Comparison of ENCODE assay signal across 18 cellular contexts in the genomic region with DNA sequence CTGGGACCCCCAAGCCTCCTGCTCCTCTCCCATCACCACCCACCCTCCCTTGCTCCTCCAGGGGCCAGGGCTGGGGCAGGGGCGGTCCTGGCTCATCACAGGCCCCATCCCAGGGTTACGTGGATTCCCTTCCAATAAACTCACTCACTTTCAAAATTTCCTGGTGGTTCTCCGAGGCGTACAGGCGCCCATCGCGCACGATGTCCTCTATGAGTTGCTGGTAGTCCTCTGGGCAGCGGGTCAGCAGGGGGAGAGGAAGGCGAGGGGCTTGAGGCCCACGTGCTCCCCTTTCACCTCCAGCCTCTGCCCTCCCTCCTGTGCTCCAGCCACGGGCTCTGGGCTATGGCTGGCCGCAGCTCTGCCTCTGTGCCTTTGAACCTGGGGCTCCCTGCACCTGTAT. TPM values are rescaled to one million over a fixed set of nuclear protein-coding genes. Genes with fewer than 3 reads are reported as not detected.
DNase-seq lines count a peak whose midpoint lies in the region; ATAC-seq and TF ChIP-seq lines count a peak whose summit lies in the region.
"Had no signal": no experiment of that assay in that cellular context is flagged by ENCODE, and none has a peak within 500 bp of the region (broad histone marks: within the 10 kb centered on the region; RNA-seq: fewer than 3 reads in every experiment).

No MANE protein-coding gene starts in this region.

- H3K27me3 Mint-ChIP-seq in T-helper 17 cell (no peaks in the 10 kb centered on the region), mesothelial cell of epicardium (ENCODE audit: low read depth) (no peaks in the 10 kb centered on the region)
- H3K27me3 Mint-ChIP-seq: CD4-positive, CD25-positive, alpha-beta regulatory T cell; CD8-positive, alpha-beta memory T cell had no signal

- H3K4me1 Mint-ChIP-seq in T-helper 17 cell (peaks cover 10% of the 10 kb centered on the region), mesothelial cell of epicardium (peaks cover 8% of the 10 kb centered on the region)

- H3K9ac ChIP-seq in BLaER1 = no peak overlapping the region
- H3K9ac ChIP-seq: GM23248 had no signal

- intact Hi-C loops in aorta (cut with DNase I) (no loop called here), posterior vena cava (cut with DNase I) (no loop called here)

- 88 to 89% methylated on average over 13 of the region's 13 CpGs for WGBS in aorta, 2 donors

- peak overlapping the region; percentile 82 for H3K4me2 ChIP-seq in BLaER1

- no peaks in the 10 kb centered on the region for H3K36me3 ChIP-seq in BLaER1
- no peaks in the 10 kb centered on the region for H3K36me3 ChIP-seq in aorta (ENCODE audit: control insufficient read depth in 1 of 2, insufficient read depth in 2 of 2, low read length in 1 of 2)
- H3K36me3 ChIP-seq: HAP-1 had no signal

- TF ChIP-seq CTCF in mesothelial cell of epicardium (IDR thresholded peaks at IDR 0.05; ENCODE audit: unreplicated experiment) = no peak

- no peak overlapping the region for H3K4me3 ChIP-seq in BLaER1
- H3K4me3 ChIP-seq in aorta (ENCODE audit: low read length in 2 of 2) = no peak overlapping the region
- H3K4me3 ChIP-seq: GM23248, HAP-1 had no signal

- DNase-seq in T-helper 17 cell = no peak
- no peak for DNase-seq in mesothelial cell of epicardium (ENCODE audit: low spot score in 2 of 2, unreplicated experiment in 2 of 2)
- DNase-seq in aorta = peak; percentile 24 to 62
- DNase-seq in NCI-H524 (lab: John Stamatoyannopoulos, UW) = no peak
- no peak for DNase-seq in posterior vena cava (ENCODE audit: low spot score)
- DNase-seq: 8988T; C1 segment of cervical spinal cord; CD4-positive, CD25-positive, alpha-beta regulatory T cell; CD8-positive, alpha-beta memory T cell; COR-L47; DMS 273 treated with DMSO at 0.1 percent for 48 hours; DMS53; GM23248 had no signal

- no peaks in the 10 kb centered on the region for H3K36me3 Mint-ChIP-seq in T-helper 17 cell (ENCODE audit: low read depth)
- H3K36me3 Mint-ChIP-seq in mesothelial cell of epicardium = no peaks in the 10 kb centered on the region
- H3K36me3 Mint-ChIP-seq: CD4-positive, CD25-positive, alpha-beta regulatory T cell; CD8-positive, alpha-beta memory T cell; IgD-negative memory B cell had no signal

- H3K27ac ChIP-seq in BLaER1 (peak overlapping the region; percentile 52; the same call in 1 of the 2 replicates), aorta (ENCODE audit: low read depth in 1 of 2, low read length in 2 of 2) (no peak overlapping the region)
- H3K27ac ChIP-seq: GM23248 had no signal

- peaks cover 20% of the 10 kb centered on the region for H3K4me1 ChIP-seq in BLaER1
- no peaks in the 10 kb centered on the region for H3K4me1 ChIP-seq in aorta (ENCODE audit: control insufficient read depth in 1 of 2, insufficient read depth in 2 of 2, low read length in 2 of 2)
- H3K4me1 ChIP-seq: HAP-1 had no signal

- no peaks in the 10 kb centered on the region for H4K20me1 ChIP-seq in BLaER1

- H3K27ac Mint-ChIP-seq in T-helper 17 cell (peak overlapping the region; percentile 24), mesothelial cell of epicardium (peak overlapping the region; percentile 25)
- H3K27ac Mint-ChIP-seq: CD4-positive, CD25-positive, alpha-beta regulatory T cell had no signal

- no peaks in the 10 kb centered on the region for H3K9me3 Mint-ChIP-seq in mesothelial cell of epicardium

- H3K4me3 Mint-ChIP-seq in T-helper 17 cell (peak overlapping the region; percentile 31), mesothelial cell of epicardium (no peak overlapping the region)
- H3K4me3 Mint-ChIP-seq: CD4-positive, CD25-positive, alpha-beta regulatory T cell; CD8-positive, alpha-beta memory T cell; IgD-negative memory B cell had no signal

- ATAC-seq in T-helper 17 cell (no peak), aorta (ENCODE audit: low FRiP score) (no peak), HG02571 (IDR thresholded peaks at IDR 0.05; ENCODE audit: unreplicated experiment) (no peak)
- ATAC-seq: HepG2 had no signal

- H3K9me3 ChIP-seq in BLaER1 (no peaks in the 10 kb centered on the region), T-helper 17 cell (ENCODE audit: control insufficient read depth, low read length, poor library complexity, severe bottlenecking) (no peaks in the 10 kb centered on the region), aorta (ENCODE audit: control insufficient read depth, low read length) (no peaks in the 10 kb centered on the region)
- H3K9me3 ChIP-seq: HAP-1 had no signal

- no peaks in the 10 kb centered on the region for H3K27me3 ChIP-seq in BLaER1
- no peaks in the 10 kb centered on the region for H3K27me3 ChIP-seq in aorta (ENCODE audit: control insufficient read depth in 1 of 2, insufficient read depth in 2 of 2, low read length in 1 of 2)

RNA-seq across cellular contexts. Expression of gene TTLL12, which starts 20.5 kb away (rescaled TPM):
- total RNA-seq in T-helper 17 cell (10 to 100 TPM; 12.8 to 17.8 TPM), mesothelial cell of epicardium (41.3 to 43.5 TPM (median 42.7 TPM) in 3 replicates), aorta (10 to 100 TPM; 13.1 to 16.4 TPM), posterior vena cava (10 to 100 TPM; 13.9 to 16.0 TPM)
- polyA plus RNA-seq in aorta = 10 to 100 TPM; 12.2 to 13.6 TPM

RNA-seq across cellular contexts. Expression of gene TSPO, which starts 56.0 kb away (rescaled TPM):
- total RNA-seq in T-helper 17 cell (10 to 100 TPM; 74.1 to 89.1 TPM), mesothelial cell of epicardium (43.2 to 44.9 TPM (median 44.5 TPM) in 3 replicates), aorta (100 to 1,000 TPM in 1 of 2 donors, 10 to 100 TPM in 1; 88.7 to 120 TPM), posterior vena cava (10 to 100 TPM; 75.1 to 84.3 TPM)
- 100 to 1,000 TPM; 287 to 311 TPM for polyA plus RNA-seq in aorta

Comparison
In these comparisons a context has a peak if more than half of its experiments do, and no peak if none do; other contexts are left out.
1. DNase-seq: peak in aorta (2 of 2); none in T-helper 17 cell (0 of 3), mesothelial cell of epicardium (0 of 2), NCI-H524 (0 of 2) and posterior vena cava (single experiment).